In genomic region chr9:136109351-136110081, GRCh38 we compare ENCODE assay signal across 8 cellular contexts. TPM values are rescaled to one million over a fixed set of nuclear protein-coding genes. Genes with fewer than 3 reads are reported as not detected.
A peak's percentile ranks its signal among the peaks of the same experiment; 100 is the strongest.
DNase-seq lines count a peak whose midpoint lies in the region; ATAC-seq and TF ChIP-seq lines count a peak whose summit lies in the region.

No MANE protein-coding gene starts in this region.

- H3K36me3 ChIP-seq in PC-3 (ENCODE audit: low read depth, low read length), result no peaks in the 10 kb centered on the region
- H3K36me3 ChIP-seq in esophagus muscularis mucosa, result peaks cover 0 to 10% (median 5%) of the 10 kb centered on the region in 4 donors
- no peaks in the 10 kb centered on the region for H3K36me3 ChIP-seq in naive thymus-derived CD4-positive, alpha-beta T cell (ENCODE audit: control insufficient read depth in 2 of 3, insufficient read depth in 3 of 3, low read length in 3 of 3)

- no peaks in the 10 kb centered on the region for H3K9me3 Mint-ChIP-seq in activated T-cell treated with anti-CD3 and anti-CD28 coated beads, Interleukin-2, amount 50 U/mL, for 4 hours
- no peaks in the 10 kb centered on the region for H3K9me3 Mint-ChIP-seq in naive thymus-derived CD4-positive, alpha-beta T cell
- H3K9me3 Mint-ChIP-seq in stimulated activated memory B cell treated with anti-CD40 and anti-IgM and Interleukin-4, amounts not matched to agents 10 μg/mL and 1 μg/mL and 100 μg/mL, for 72 hours, result no peaks in the 10 kb centered on the region

- H3K27me3 ChIP-seq in PC-3 (ENCODE audit: low read length) (no peaks in the 10 kb centered on the region), esophagus muscularis mucosa (no peaks in the 10 kb centered on the region)
- no peaks in the 10 kb centered on the region for H3K27me3 ChIP-seq in naive thymus-derived CD4-positive, alpha-beta T cell (ENCODE audit: control insufficient read depth in 2 of 2, insufficient read depth in 2 of 2, low read length in 2 of 2)

- H3K79me2 ChIP-seq in PC-3 (ENCODE audit: low read length), result no peaks in the 10 kb centered on the region

- no peaks in the 10 kb centered on the region for H3F3A ChIP-seq in PC-3 (ENCODE audit: low read length, unreplicated experiment)

- peak overlapping the region; percentile 80 for H3K4me2 ChIP-seq in PC-3 (ENCODE audit: low read length)

- peak overlapping the region; percentile 59 for H2AFZ ChIP-seq in PC-3 (ENCODE audit: low read length)

- TF ChIP-seq CTCF in PC-3 (conservative IDR thresholded peaks at IDR 0.05; ENCODE audit: low read depth, low read length), result no peak
- TF ChIP-seq CTCF in esophagus muscularis mucosa (IDR thresholded peaks at IDR 0.05), result peak in 2 of 3 experiments; percentile 7 to 26

- no peak overlapping the region for H3K9ac ChIP-seq in PC-3 (ENCODE audit: low read length)

- intact Hi-C loops in PC-3 (cut with micrococcal nuclease), result no loop called here
- intact Hi-C loops in esophagus muscularis mucosa (cut with DNase I), result loop anchor here (10.0 kb wide), 1 partner anchor 115 kb away; no protein-coding TSS in a partner anchor
- intact Hi-C loops in naive thymus-derived CD4-positive, alpha-beta T cell (cut with micrococcal nuclease), result loop anchor here (1.0 to 10.0 kb wide), 11 partner anchors 9 to 1945 kb away; partner anchors contain the start of genes CAMSAP1 (in 2 of the 2), NACC2 (in 2 of the 2), QSOX2 (in 2 of the 2) and TMEM250 (in 2 of the 2)

- H4K20me1 ChIP-seq in PC-3 (ENCODE audit: low read length), result no peaks in the 10 kb centered on the region

- CTCF ChIA-PET in PC-3 (lab: Charles Lee), result interaction anchor here (0.8 kb wide), 1 partner anchor 13 kb away, joined by 5 read pairs; no protein-coding TSS in a partner anchor
- CTCF ChIA-PET in naive thymus-derived CD4-positive, alpha-beta T cell (lab: Charles Lee), result interaction anchor here (0.6 to 1.7 kb wide), 4 partner anchors 8 to 20 kb away, joined by 3 to 13 read pairs (median 3); partner anchors contain the start of gene NACC2

- DNase-seq in DMS53 (lab: John Stamatoyannopoulos, UW) (peak; percentile 99), PC-3 (peak; percentile 89), esophagus muscularis mucosa (ENCODE audit: extremely low spot score) (peak; percentile 96)
- DNase-seq in activated T-cell treated with anti-CD3 and anti-CD28 coated beads, Interleukin-2, amount 50 U/mL, for 4 hours, result peak; percentile 88
- DNase-seq in naive thymus-derived CD4-positive, alpha-beta T cell, result peak; percentile 80 to 93 (median 89)

- H3K4me1 ChIP-seq in PC-3 (ENCODE audit: insufficient read depth, low read length), result peaks cover 15% of the 10 kb centered on the region
- H3K4me1 ChIP-seq in esophagus muscularis mucosa, result peaks cover 63 to 69% (median 64%) of the 10 kb centered on the region in 4 donors
- peaks cover 60 to 75% of the 10 kb centered on the region in 2 donors for H3K4me1 ChIP-seq in naive thymus-derived CD4-positive, alpha-beta T cell (ENCODE audit: control insufficient read depth in 2 of 2, insufficient read depth in 2 of 2, low read length in 2 of 2)

- no peak for TF ChIP-seq POLR2A in esophagus muscularis mucosa (IDR thresholded peaks at IDR 0.05; ENCODE audit: low read depth)

- no peaks in the 10 kb centered on the region for H3K27me3 Mint-ChIP-seq in activated T-cell treated with anti-CD3 and anti-CD28 coated beads, Interleukin-2, amount 50 U/mL, for 4 hours (ENCODE audit: low read depth)
- no peaks in the 10 kb centered on the region for H3K27me3 Mint-ChIP-seq in naive thymus-derived CD4-positive, alpha-beta T cell
- no peaks in the 10 kb centered on the region for H3K27me3 Mint-ChIP-seq in stimulated activated memory B cell treated with anti-CD40 and anti-IgM and Interleukin-4, amounts not matched to agents 10 μg/mL and 1 μg/mL and 100 μg/mL, for 72 hours

- TF ChIP-seq EP300 in Ishikawa (IDR thresholded peaks at IDR 0.05; ENCODE audit: borderline replicate concordance) (peak; percentile 84), esophagus muscularis mucosa (IDR thresholded peaks at IDR 0.05) (no peak)

- H3K4me3 ChIP-seq in PC-3 (ENCODE audit: low read length) (peak overlapping the region; percentile 55), esophagus muscularis mucosa (peak overlapping the region; percentile 39 to 53 (median 48))
- peak overlapping the region; percentile 69 for H3K4me3 ChIP-seq in naive thymus-derived CD4-positive, alpha-beta T cell (ENCODE audit: low read length)

- peak overlapping the region; percentile 75 for H3K4me3 Mint-ChIP-seq in activated T-cell treated with anti-CD3 and anti-CD28 coated beads, Interleukin-2, amount 50 U/mL, for 4 hours
- peak overlapping the region; percentile 78 to 91 (median 88) for H3K4me3 Mint-ChIP-seq in naive thymus-derived CD4-positive, alpha-beta T cell
- peak overlapping the region; percentile 80 for H3K4me3 Mint-ChIP-seq in stimulated activated memory B cell treated with anti-CD40 and anti-IgM and Interleukin-4, amounts not matched to agents 10 μg/mL and 1 μg/mL and 100 μg/mL, for 72 hours

- H3K27ac ChIP-seq in PC-3 (ENCODE audit: low read length) (peak overlapping the region; percentile 6; the same call in 1 of the 2 replicates), esophagus muscularis mucosa (replicated peaks in 1 of 4) (peak overlapping the region; percentile 80 to 88 (median 82))
- peak overlapping the region; percentile 82 for H3K27ac ChIP-seq in naive thymus-derived CD4-positive, alpha-beta T cell (ENCODE audit: low read depth, low read length)

- H3K36me3 Mint-ChIP-seq in activated T-cell treated with anti-CD3 and anti-CD28 coated beads, Interleukin-2, amount 50 U/mL, for 4 hours (ENCODE audit: insufficient read depth), result no peaks in the 10 kb centered on the region
- peaks cover 0 to 4% (median 0%) of the 10 kb centered on the region in 5 donors for H3K36me3 Mint-ChIP-seq in naive thymus-derived CD4-positive, alpha-beta T cell
- H3K36me3 Mint-ChIP-seq in stimulated activated memory B cell treated with anti-CD40 and anti-IgM and Interleukin-4, amounts not matched to agents 10 μg/mL and 1 μg/mL and 100 μg/mL, for 72 hours, result no peaks in the 10 kb centered on the region

- H3K9me3 ChIP-seq in PC-3 (ENCODE audit: low read length), result no peaks in the 10 kb centered on the region
- H3K9me3 ChIP-seq in esophagus muscularis mucosa, result no peaks in the 10 kb centered on the region
- H3K9me3 ChIP-seq in naive thymus-derived CD4-positive, alpha-beta T cell (ENCODE audit: control insufficient read depth in 2 of 3, low read length in 3 of 3), result no peaks in the 10 kb centered on the region

- H3K9me2 ChIP-seq in PC-3 (replicated peaks; ENCODE audit: low read length), result no peaks in the 10 kb centered on the region

- H3K27ac Mint-ChIP-seq in naive thymus-derived CD4-positive, alpha-beta T cell, result peak overlapping the region; percentile 64 to 93 (median 91)
- H3K27ac Mint-ChIP-seq in stimulated activated memory B cell treated with anti-CD40 and anti-IgM and Interleukin-4, amounts not matched to agents 10 μg/mL and 1 μg/mL and 100 μg/mL, for 72 hours, result peak overlapping the region; percentile 85

- WGBS in esophagus muscularis mucosa, result 3% methylated on average over 16 of the region's 48 CpGs

- POLR2A ChIA-PET in PC-3 (lab: Charles Lee; ENCODE audit: unreplicated experiment), result interaction anchor here (0.6 kb wide), 1 partner anchor 1382 kb away, joined by 4 read pairs; no protein-coding TSS in a partner anchor
- POLR2A ChIA-PET in naive thymus-derived CD4-positive, alpha-beta T cell (lab: Charles Lee), result interaction anchor here (0.6 to 5.6 kb wide), 8 partner anchors 8 to 254 kb away, joined by 3 to 38 read pairs (median 4); partner anchors contain the start of genes DNLZ, NACC2 and TMEM250

- no TSS peak for BruUV-seq in PC-3 (replicated peaks; lab: Mats Ljungman, UMichigan)

- H3K4me1 Mint-ChIP-seq in activated T-cell treated with anti-CD3 and anti-CD28 coated beads, Interleukin-2, amount 50 U/mL, for 4 hours (ENCODE audit: low read depth), result peaks cover 65% of the 10 kb centered on the region
- H3K4me1 Mint-ChIP-seq in naive thymus-derived CD4-positive, alpha-beta T cell, result peaks cover 42 to 82% (median 64%) of the 10 kb centered on the region in 7 donors
- H3K4me1 Mint-ChIP-seq in stimulated activated memory B cell treated with anti-CD40 and anti-IgM and Interleukin-4, amounts not matched to agents 10 μg/mL and 1 μg/mL and 100 μg/mL, for 72 hours, result peaks cover 61% of the 10 kb centered on the region

- ATAC-seq in GM21717 (IDR thresholded peaks at IDR 0.05; ENCODE audit: unreplicated experiment) (peak; percentile 63), PC-3 (peak; percentile 78)
- ATAC-seq in activated T-cell treated with anti-CD3 and anti-CD28 coated beads, Interleukin-2, amount 50 U/mL, for 4 hours, result peak; percentile 90 to 93
- ATAC-seq in naive thymus-derived CD4-positive, alpha-beta T cell, result peak; percentile 96
- ATAC-seq in stimulated activated memory B cell treated with anti-CD40 and anti-IgM and Interleukin-4, amounts not matched to agents 10 μg/mL and 1 μg/mL and 100 μg/mL, for 72 hours, result peak; percentile 94

- peak; percentile 33; the same call in 1 of the 2 replicates for TF ChIP-seq RAD21 in Ishikawa (IDR thresholded peaks at IDR 0.05; ENCODE audit: low read depth)

TF ChIP-seq in Ishikawa, 13 proteins besides CTCF, POLR2A, EP300 and RAD21 (continues in another document):
- peak; percentile 95 for TF ChIP-seq TCF12 (IDR thresholded peaks at IDR 0.05; ENCODE audit: low read depth)
- TF ChIP-seq FOXM1 (IDR thresholded peaks at IDR 0.05; ENCODE audit: borderline replicate concordance, low read depth), result peak; percentile 52; the same call in 1 of the 2 replicates
- peak; percentile 73 for TF ChIP-seq USF1 (IDR thresholded peaks at IDR 0.05)
- no peak for TF ChIP-seq CREB1 (IDR thresholded peaks at IDR 0.05; ENCODE audit: low read depth)

RNA-seq across cellular contexts. Expression of gene TMEM250, which starts 9.2 kb away (rescaled TPM):
- total RNA-seq in PC-3 (2014; rRNA removed) (62.3 and 64.7 TPM in 2 replicates), esophagus muscularis mucosa (10 to 100 TPM; 33.6 to 77.6 (median 59.4) TPM)
- 10 to 100 TPM; 46.3 to 47.4 (median 46.5) TPM for total RNA-seq in activated T-cell treated with anti-CD3 and anti-CD28 coated beads, Interleukin-2, amount 50 U/mL, for 4 hours
- total RNA-seq in naive thymus-derived CD4-positive, alpha-beta T cell, result 10 to 100 TPM; 16.4 to 55.3 (median 41.3) TPM
- 10 to 100 TPM; 42.2 to 61.8 TPM for polyA plus RNA-seq in naive thymus-derived CD4-positive, alpha-beta T cell

RNA-seq across cellular contexts. Expression of gene NACC2, which starts 14.4 kb away (rescaled TPM):
- 12.3 and 16.5 TPM in 2 replicates for total RNA-seq in PC-3 (2014; rRNA removed)
- total RNA-seq in activated T-cell treated with anti-CD3 and anti-CD28 coated beads, Interleukin-2, amount 50 U/mL, for 4 hours, result 1 to 10 TPM; 5.9 to 6.2 (median 6.0) TPM
- total RNA-seq in esophagus muscularis mucosa, result 100 to 1,000 TPM in 3 of 4 donors, 10 to 100 TPM in 1; 93.8 to 192 (median 142) TPM
- total RNA-seq in naive thymus-derived CD4-positive, alpha-beta T cell, result 10 to 100 TPM in 1 of 5 experiments, 1 to 10 TPM in 4; 2.7 to 17.7 (median 8.2) TPM
- under 1 TPM; 0.92 to 0.97 TPM for polyA plus RNA-seq in naive thymus-derived CD4-positive, alpha-beta T cell

Comparison
In these comparisons a context has a peak if more than half of its experiments do, and no peak if none do; other contexts are left out.
1. Peak in every context shown above with its lines: DNase-seq, ATAC-seq, H3K4me3 ChIP-seq and H3K27ac ChIP-seq.
2. H3K27ac ChIP-seq: peak in every context shown above with its lines; median percentile 82 in esophagus muscularis mucosa; 82 in naive thymus-derived CD4-positive, alpha-beta T cell; 6 in PC-3.